Comparison of ENCODE assay signal across 18 cellular contexts in the genomic region with DNA sequence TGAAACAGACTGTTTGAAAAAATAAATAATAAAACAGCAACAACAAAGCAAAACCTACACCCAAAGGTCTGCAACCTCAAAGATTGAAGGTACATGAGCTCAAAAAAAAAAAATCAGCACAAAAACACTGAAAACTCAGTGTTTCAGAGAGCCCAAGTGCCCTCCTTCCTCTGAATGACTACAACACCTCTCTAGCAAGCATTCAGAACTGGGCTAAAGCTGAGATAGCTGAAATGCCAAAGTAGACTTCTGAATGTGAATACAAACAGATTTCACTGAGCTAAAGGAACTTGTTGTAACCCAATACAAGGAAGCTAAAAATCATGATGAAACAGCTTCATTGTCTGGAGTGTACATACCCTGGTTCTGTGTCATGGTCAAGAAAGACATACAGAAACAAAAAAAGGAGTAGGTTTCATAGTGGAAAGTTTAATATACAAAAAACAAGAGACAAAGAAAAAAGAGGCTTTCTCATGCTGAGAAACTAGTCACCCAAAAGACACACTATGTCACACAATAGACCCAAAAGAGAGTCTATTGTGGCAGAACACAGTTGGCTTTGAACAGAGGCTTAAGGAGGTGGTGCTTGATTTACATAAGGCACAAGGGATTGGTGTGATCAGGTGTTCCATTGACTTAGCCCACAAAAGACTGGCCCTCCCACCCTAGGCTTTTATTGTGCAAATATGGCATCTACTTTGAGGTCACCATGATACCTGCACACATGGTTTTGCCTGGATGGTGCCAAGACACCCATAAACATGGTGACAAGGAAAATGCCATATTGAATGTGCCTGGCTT.
"Had no signal": no experiment of that assay in that cellular context is flagged by ENCODE, and none has a peak within 500 bp of the region (broad histone marks: within the 10 kb centered on the region; RNA-seq: fewer than 3 reads in every experiment).

No MANE protein-coding gene starts in this region.

- H3K36me3 ChIP-seq: gastroesophageal sphincter, neutrophil, tibial nerve had no signal

- FAIRE-seq: endothelial cell of umbilical vein, islet of Langerhans had no signal

- H3K4me2 ChIP-seq: smooth muscle cell had no signal

- H3K4me1 ChIP-seq: gastroesophageal sphincter, psoas muscle, tibial nerve had no signal

- H3K27me3 ChIP-seq: gastroesophageal sphincter, neutrophil, tibial nerve had no signal

- H3K4me3 ChIP-seq: coronary artery, gastroesophageal sphincter, mucosa of descending colon, psoas muscle, smooth muscle cell, tibial nerve had no signal

- DNase-seq: central memory CD4-positive, alpha-beta T cell; effector CD4-positive, alpha-beta T cell; endodermal cell; glutamatergic neuron; kidney glomerular epithelial cell; mucosa of descending colon; naive thymus-derived CD8-positive, alpha-beta T cell; psoas muscle; stimulated activated CD4-positive, alpha-beta T cell treated with anti-CD3 and anti-CD28 coated beads, Interleukin-4, amount 100 ng/mL, for 1 hour had no signal

- H3K27ac ChIP-seq: coronary artery, gastroesophageal sphincter, neutrophil, psoas muscle, tibial nerve had no signal

- H3K9me3 ChIP-seq: gastroesophageal sphincter, mucosa of descending colon, neutrophil, psoas muscle, tibial nerve had no signal

- ATAC-seq: esophagus mucosa; gastroesophageal sphincter; mucosa of descending colon; naive thymus-derived CD8-positive, alpha-beta T cell; psoas muscle; stimulated activated memory B cell treated with anti-CD40 and anti-IgM and Interleukin-4, amounts not matched to agents 10 μg/mL and 1 μg/mL and 100 μg/mL, for 72 hours had no signal
